1 cellular context compared by ENCODE assay signal in genomic region chrX:104309169-104309568, GRCh38.
TF ChIP-seq lines count a peak whose summit lies in the region.

No MANE protein-coding gene starts in this region.

TF ChIP-seq in H1, 55 proteins besides CTCF, POLR2A, EP300 and RAD21:
- no peak for TF ChIP-seq TEAD4 (IDR thresholded peaks at IDR 0.05; ENCODE audit: low read depth, low read length)
TF ChIP-seq in H1: peak in this region for 0.
